1 cellular context compared by ENCODE assay signal in the genomic region with DNA sequence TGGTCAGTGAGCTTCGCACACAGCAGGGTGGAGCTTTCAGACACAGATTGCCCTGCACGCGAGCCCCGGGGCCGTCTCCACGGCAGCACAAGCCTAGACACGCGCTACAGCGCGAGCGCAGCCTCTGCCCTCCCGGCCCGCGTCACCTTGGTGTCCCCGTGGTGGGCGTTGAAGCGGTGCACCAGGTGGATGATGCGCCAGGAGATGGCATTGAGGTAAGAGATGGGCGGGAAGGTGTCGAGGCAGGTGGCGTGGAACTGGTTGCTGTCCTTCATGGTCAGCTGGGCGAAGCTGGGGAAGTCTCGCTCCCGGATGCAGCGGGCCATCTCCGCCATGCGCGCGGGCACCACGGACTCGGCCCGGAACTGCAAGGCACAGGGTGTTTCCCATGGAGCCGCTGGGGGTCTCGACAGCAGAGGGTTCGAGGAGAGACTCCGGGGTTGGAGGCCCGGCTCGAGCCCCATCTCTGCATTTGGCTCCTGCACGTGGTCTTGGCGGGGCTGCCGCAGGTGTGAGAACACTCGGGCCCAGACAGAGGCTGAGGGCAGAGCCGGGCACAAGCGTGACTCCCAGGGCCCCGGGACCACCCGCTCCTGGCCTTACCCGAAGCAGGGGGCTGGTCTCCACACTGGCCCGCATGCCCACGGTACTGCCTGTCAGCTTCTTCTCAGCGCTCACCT.
TF ChIP-seq lines count a peak whose summit lies in the region.

No MANE protein-coding gene starts in this region.

TF ChIP-seq in Ishikawa, 13 proteins besides CTCF, POLR2A, EP300 and RAD21 (continued from another document):
- TF ChIP-seq, protein P1, sequence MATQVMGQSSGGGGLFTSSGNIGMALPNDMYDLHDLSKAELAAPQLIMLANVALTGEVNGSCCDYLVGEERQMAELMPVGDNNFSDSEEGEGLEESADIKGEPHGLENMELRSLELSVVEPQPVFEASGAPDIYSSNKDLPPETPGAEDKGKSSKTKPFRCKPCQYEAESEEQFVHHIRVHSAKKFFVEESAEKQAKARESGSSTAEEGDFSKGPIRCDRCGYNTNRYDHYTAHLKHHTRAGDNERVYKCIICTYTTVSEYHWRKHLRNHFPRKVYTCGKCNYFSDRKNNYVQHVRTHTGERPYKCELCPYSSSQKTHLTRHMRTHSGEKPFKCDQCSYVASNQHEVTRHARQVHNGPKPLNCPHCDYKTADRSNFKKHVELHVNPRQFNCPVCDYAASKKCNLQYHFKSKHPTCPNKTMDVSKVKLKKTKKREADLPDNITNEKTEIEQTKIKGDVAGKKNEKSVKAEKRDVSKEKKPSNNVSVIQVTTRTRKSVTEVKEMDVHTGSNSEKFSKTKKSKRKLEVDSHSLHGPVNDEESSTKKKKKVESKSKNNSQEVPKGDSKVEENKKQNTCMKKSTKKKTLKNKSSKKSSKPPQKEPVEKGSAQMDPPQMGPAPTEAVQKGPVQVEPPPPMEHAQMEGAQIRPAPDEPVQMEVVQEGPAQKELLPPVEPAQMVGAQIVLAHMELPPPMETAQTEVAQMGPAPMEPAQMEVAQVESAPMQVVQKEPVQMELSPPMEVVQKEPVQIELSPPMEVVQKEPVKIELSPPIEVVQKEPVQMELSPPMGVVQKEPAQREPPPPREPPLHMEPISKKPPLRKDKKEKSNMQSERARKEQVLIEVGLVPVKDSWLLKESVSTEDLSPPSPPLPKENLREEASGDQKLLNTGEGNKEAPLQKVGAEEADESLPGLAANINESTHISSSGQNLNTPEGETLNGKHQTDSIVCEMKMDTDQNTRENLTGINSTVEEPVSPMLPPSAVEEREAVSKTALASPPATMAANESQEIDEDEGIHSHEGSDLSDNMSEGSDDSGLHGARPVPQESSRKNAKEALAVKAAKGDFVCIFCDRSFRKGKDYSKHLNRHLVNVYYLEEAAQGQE (IDR thresholded peaks at IDR 0.05; ENCODE audit: low read depth): no peak
- TF ChIP-seq, protein P2, sequence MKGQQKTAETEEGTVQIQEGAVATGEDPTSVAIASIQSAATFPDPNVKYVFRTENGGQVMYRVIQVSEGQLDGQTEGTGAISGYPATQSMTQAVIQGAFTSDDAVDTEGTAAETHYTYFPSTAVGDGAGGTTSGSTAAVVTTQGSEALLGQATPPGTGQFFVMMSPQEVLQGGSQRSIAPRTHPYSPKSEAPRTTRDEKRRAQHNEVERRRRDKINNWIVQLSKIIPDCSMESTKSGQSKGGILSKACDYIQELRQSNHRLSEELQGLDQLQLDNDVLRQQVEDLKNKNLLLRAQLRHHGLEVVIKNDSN (IDR thresholded peaks at IDR 0.05): no peak
